ENCODE assay signal across 17 cellular contexts in genomic region chr10:131822694-131823245, GRCh38.
DNase-seq lines count a peak whose midpoint lies in the region; ATAC-seq and TF ChIP-seq lines count a peak whose summit lies in the region.
"Had no signal": no experiment of that assay in that cellular context is flagged by ENCODE, and none has a peak within 500 bp of the region (broad histone marks: within the 10 kb centered on the region; RNA-seq: fewer than 3 reads in every experiment).

No MANE protein-coding gene starts in this region.

- no peak overlapping the region for H3K4me3 Mint-ChIP-seq in natural killer cell
- no peak overlapping the region for H3K4me3 Mint-ChIP-seq in natural killer cell treated with Interleukin-12 subunit alpha and Interleukin-12 subunit beta and Interleukin-15 and Interleukin-18, amount 100 ng/mL, for 72 hours
- H3K4me3 Mint-ChIP-seq in glutamatergic neuron (ENCODE audit: unreplicated experiment), result no peak overlapping the region
- H3K4me3 Mint-ChIP-seq: GM23338 had no signal

- H3K27me3 ChIP-seq in brain microvascular endothelial cell (replicated peaks), result no peaks in the 10 kb centered on the region

- H3K27ac Mint-ChIP-seq in natural killer cell, result no peak overlapping the region
- no peak overlapping the region for H3K27ac Mint-ChIP-seq in natural killer cell treated with Interleukin-12 subunit alpha and Interleukin-12 subunit beta and Interleukin-15 and Interleukin-18, amount 100 ng/mL, for 72 hours
- no peak overlapping the region for H3K27ac Mint-ChIP-seq in glutamatergic neuron (ENCODE audit: unreplicated experiment)
- H3K27ac Mint-ChIP-seq: GM23338 had no signal

- DNase-seq in natural killer cell (peak; percentile 8), glutamatergic neuron (peak; percentile 8), putamen (ENCODE audit: low spot score) (peak; percentile 7), T-helper 9 cell (no peak), brain microvascular endothelial cell (no peak)
- DNase-seq in natural killer cell treated with Interleukin-12 subunit alpha and Interleukin-12 subunit beta and Interleukin-15 and Interleukin-18, amount 100 ng/mL, for 72 hours (ENCODE audit: low spot score), result no peak
- DNase-seq: Caco-2, DMS153, NCI-H1048, NCI-H146, NCI-H2081 treated with DMSO at 0.1 percent for 48 hours, NCI-H510A, NCI-H774, PC-3 had no signal

- no peaks in the 10 kb centered on the region for H3K9me3 Mint-ChIP-seq in natural killer cell
- H3K9me3 Mint-ChIP-seq in natural killer cell treated with Interleukin-12 subunit alpha and Interleukin-12 subunit beta and Interleukin-15 and Interleukin-18, amount 100 ng/mL, for 72 hours, result no peaks in the 10 kb centered on the region
- peaks cover 8% of the 10 kb centered on the region for H3K9me3 Mint-ChIP-seq in glutamatergic neuron (ENCODE audit: unreplicated experiment)
- H3K9me3 Mint-ChIP-seq: GM23338 had no signal

- ATAC-seq in natural killer cell (no peak), HG03571 (IDR thresholded peaks at IDR 0.05; ENCODE audit: unreplicated experiment) (no peak)
- ATAC-seq in natural killer cell treated with Interleukin-12 subunit alpha and Interleukin-12 subunit beta and Interleukin-15 and Interleukin-18, amount 100 ng/mL, for 72 hours, result no peak
- ATAC-seq: GM23338, PC-3 had no signal

- intact Hi-C loops in natural killer cell (cut with micrococcal nuclease), result no loop called here

- no peak overlapping the region for H3K27ac ChIP-seq in brain microvascular endothelial cell
- H3K27ac ChIP-seq: KMS-11 had no signal

- H3K27me3 Mint-ChIP-seq in natural killer cell (ENCODE audit: low read depth in 2 of 2) (peaks cover 0 to 3% of the 10 kb centered on the region in 2 donors), glutamatergic neuron (ENCODE audit: unreplicated experiment) (peaks cover 8% of the 10 kb centered on the region)
- H3K27me3 Mint-ChIP-seq in natural killer cell treated with Interleukin-12 subunit alpha and Interleukin-12 subunit beta and Interleukin-15 and Interleukin-18, amount 100 ng/mL, for 72 hours, result peaks cover 0 to 9% of the 10 kb centered on the region in 2 donors

- no peak overlapping the region for H3K4me3 ChIP-seq in brain microvascular endothelial cell (ENCODE audit: low read depth, low read length)
- H3K4me3 ChIP-seq: GM23338 had no signal

- H3K36me3 Mint-ChIP-seq in natural killer cell (no peaks in the 10 kb centered on the region), glutamatergic neuron (ENCODE audit: unreplicated experiment) (peaks cover 7% of the 10 kb centered on the region)
- H3K36me3 Mint-ChIP-seq in natural killer cell treated with Interleukin-12 subunit alpha and Interleukin-12 subunit beta and Interleukin-15 and Interleukin-18, amount 100 ng/mL, for 72 hours, result no peaks in the 10 kb centered on the region

- no peak for TF ChIP-seq CTCF in natural killer cell (IDR thresholded peaks at IDR 0.05)
- TF ChIP-seq CTCF in glutamatergic neuron (IDR thresholded peaks at IDR 0.05; ENCODE audit: partially characterized antibody, unreplicated experiment), result no peak
- TF ChIP-seq CTCF in brain microvascular endothelial cell (IDR thresholded peaks at IDR 0.05; ENCODE audit: low read depth, low read length, missing control alignments), result no peak

- in situ Hi-C loops in brain microvascular endothelial cell (cut with HindIII; ENCODE audit: low pct_ligation_motif_present, low sequenced_read_pairs), result no loop called here

- H3K36me3 ChIP-seq in brain microvascular endothelial cell (replicated peaks), result no peaks in the 10 kb centered on the region

- no peaks in the 10 kb centered on the region for H3K4me1 Mint-ChIP-seq in natural killer cell
- no peaks in the 10 kb centered on the region for H3K4me1 Mint-ChIP-seq in natural killer cell treated with Interleukin-12 subunit alpha and Interleukin-12 subunit beta and Interleukin-15 and Interleukin-18, amount 100 ng/mL, for 72 hours (ENCODE audit: low read depth in 2 of 2)
- peaks cover 3% of the 10 kb centered on the region for H3K4me1 Mint-ChIP-seq in glutamatergic neuron (ENCODE audit: low read depth, unreplicated experiment)

Comparison
In these comparisons a context has a peak if more than half of its experiments do, and no peak if none do; other contexts are left out.
1. DNase-seq: peak in natural killer cell (single experiment), glutamatergic neuron (single experiment) and putamen (single experiment); none in natural killer cell treated with Interleukin-12 subunit alpha and Interleukin-12 subunit beta and Interleukin-15 and Interleukin-18, amount 100 ng/mL, for 72 hours (single experiment), T-helper 9 cell (single experiment) and brain microvascular endothelial cell (single experiment).